ENCODE assay signal across 15 cellular contexts in genomic region chr11:113763040-113763439, GRCh38. TPM values are rescaled to one million over a fixed set of nuclear protein-coding genes. Genes with fewer than 3 reads are reported as not detected.
"Had no signal": no experiment of that assay in that cellular context is flagged by ENCODE, and none has a peak within 500 bp of the region (broad histone marks: within the 10 kb centered on the region; RNA-seq: fewer than 3 reads in every experiment).

No MANE protein-coding gene starts in this region.

RNA-seq across cellular contexts. Expression of gene CLDN25, which starts 16.6 kb away (rescaled TPM):
- total RNA-seq: stomach, subcutaneous adipose tissue, temporal lobe, testis, thoracic aorta, thyroid gland, tibial nerve, transverse colon, upper lobe of left lung, upper lobe of right lung, ureter, urinary bladder, uterus, vagina had no signal
- polyA plus RNA-seq: stomach, thymus, urinary bladder had no signal

RNA-seq across cellular contexts. Expression of gene TMPRSS5, which starts 56.9 kb away (rescaled TPM):
- total RNA-seq: vagina had no signal
